8 cellular contexts compared by ENCODE assay signal in genomic region chr17:29929544-29930398, GRCh38. TPM values are rescaled to one million over a fixed set of nuclear protein-coding genes. Genes with fewer than 3 reads are reported as not detected.
DNase-seq lines count a peak whose midpoint lies in the region; ATAC-seq, FAIRE-seq and TF ChIP-seq lines count a peak whose summit lies in the region.

Gene SSH2 (minus strand): TSS chr17:29930228. CDS start chr17:29930000, 228 bp downstream.

- H2AFZ ChIP-seq in keratinocyte (ENCODE audit: control insufficient read depth, low read length), result peak within 1 kb of the TSS; percentile 92

- peaks cover 20% of the 10 kb centered on the region for H3K4me1 ChIP-seq in keratinocyte (ENCODE audit: control insufficient read depth, extremely low read depth, insufficient read depth, low read length)

- H3K9me3 ChIP-seq in keratinocyte (ENCODE audit: control insufficient read depth, low read depth, low read length), result no peaks in the 10 kb centered on the region

- in situ Hi-C loops in ACHN (cut with HindIII; ENCODE audit: low pct_ligation_motif_present, low pct_unique_long_range_greater_than_20kb, low sequenced_read_pairs), result loop anchor here (25.0 kb wide), 3 partner anchors 108 to 267 kb away; no protein-coding TSS in a partner anchor

- peak within 1 kb of the TSS; percentile 73 for H3K9ac ChIP-seq in keratinocyte (ENCODE audit: control insufficient read depth, extremely low read depth, insufficient read depth, low read length)

- H3K4me3 ChIP-seq in keratinocyte (ENCODE audit: control insufficient read depth in 2 of 3, extremely low read depth in 1 of 3, insufficient read depth in 2 of 3, low read depth in 1 of 3, low read length in 3 of 3), result peak within 1 kb of the TSS; percentile 70 to 97 (median 71)

- H3K4me2 ChIP-seq in keratinocyte (ENCODE audit: control insufficient read depth, extremely low read depth, insufficient read depth, low read depth, low read length), result peak within 1 kb of the TSS; percentile 88

- H3K79me2 ChIP-seq in keratinocyte (ENCODE audit: control insufficient read depth, insufficient read depth, low read length), result peaks cover 50% of the 10 kb centered on the region

- peak in 1 of 3 experiments; percentile 27 for TF ChIP-seq CTCF in keratinocyte (optimal IDR thresholded peaks at IDR 0.05 in 1 of 3, IDR thresholded peaks at IDR 0.05 in 1 of 3, conservative IDR thresholded peaks at IDR 0.05 in 1 of 3; ENCODE audit: extremely low read depth in 1 of 3, insufficient read depth in 2 of 3, low read length in 3 of 3)

- peaks cover 2% of the 10 kb centered on the region for H3K9me1 ChIP-seq in keratinocyte (ENCODE audit: control insufficient read depth, extremely low read depth, insufficient read depth, low read length)

- DNase-seq in ACHN (peak; percentile 95), NCI-H446 (lab: John Stamatoyannopoulos, UW) (peak; percentile 77 to 95), caudate nucleus (lab: John Stamatoyannopoulos, UW) (peak in 59 of 61 donors; percentile 50 to 91 (median 80)), keratinocyte (ENCODE audit: low read depth, low spot score) (no peak)
- DNase-seq in activated CD4-positive, CD25-positive, alpha-beta regulatory T cell treated with anti-CD3 and anti-CD28 coated beads, Interleukin-2, amount 50 U/mL, for 16 hours (ENCODE audit: low read depth, low spot score), result peak; percentile 79
- DNase-seq in stimulated activated CD4-positive, alpha-beta T cell treated with anti-CD3 and anti-CD28 coated beads, Interleukin-15, amount 100 ng/mL, for 1 hour (ENCODE audit: low read depth in 1 of 2, low spot score in 1 of 2), result peak; percentile 75 to 81

- H3K27me3 ChIP-seq in keratinocyte (ENCODE audit: control insufficient read depth, extremely low read depth, insufficient read depth, low read length), result no peaks in the 10 kb centered on the region

- dilution Hi-C loops in keratinocyte (cut with MboI; ENCODE audit: extremely low pct_ligation_motif_present, low sequenced_read_pairs), result no loop called here

- no peaks in the 10 kb centered on the region for H4K20me1 ChIP-seq in keratinocyte (ENCODE audit: control insufficient read depth, extremely low read depth, insufficient read depth, low read length)

- ATAC-seq in GM18909 (IDR thresholded peaks at IDR 0.05; ENCODE audit: poor library complexity, unreplicated experiment) (peak; percentile 60), HG03175 (IDR thresholded peaks at IDR 0.05; ENCODE audit: unreplicated experiment) (peak; percentile 61)

- H3K27ac ChIP-seq in caudate nucleus (ENCODE audit: low read depth, low read length) (peak within 1 kb of the TSS; percentile 95), keratinocyte (ENCODE audit: control insufficient read depth, insufficient read depth, low read length) (peak within 1 kb of the TSS; percentile 71)

- FAIRE-seq in keratinocyte (lab: Jason Lieb, UNC), result peak; percentile 58

- H3K36me3 ChIP-seq in keratinocyte (ENCODE audit: control insufficient read depth in 2 of 2, extremely low read depth in 1 of 2, insufficient read depth in 2 of 2, low read length in 2 of 2), result no peaks in the 10 kb centered on the region

RNA-seq across cellular contexts. Expression of gene SSH2, which starts in this region (rescaled TPM):
- polyA plus RNA-seq in keratinocyte, result 11.3 to 23.1 TPM (median 13.9 TPM) in 3 replicates
- 8.2 TPM for polyA plus RNA-seq in keratinocyte (2011; ENCODE audit: low read depth)
- polyA plus RNA-seq in keratinocyte (2011; cell fraction: cytosol; rRNA removed), result 14.4 and 18.0 TPM in 2 replicates
- 23.1 and 25.8 TPM in 2 replicates for polyA plus RNA-seq in keratinocyte (2011; cell fraction: nucleus; rRNA removed)
- 13.1 and 22.8 TPM in 2 replicates for polyA plus RNA-seq in keratinocyte (2012; ENCODE audit: low replicate concordance)
- 26.8 to 40.0 TPM (median 30.9 TPM) in 3 replicates for polyA minus RNA-seq in keratinocyte
- 18.8 TPM for polyA minus RNA-seq in keratinocyte (2011; cell fraction: cytosol; rRNA and poly(A)+ RNA removed)
- 35.5 and 69.9 TPM in 2 replicates for polyA minus RNA-seq in keratinocyte (2011; cell fraction: nucleus; rRNA and poly(A)+ RNA removed)
